In genomic region chr9:127500862-127501261, GRCh38 we compare ENCODE assay signal across 15 cellular contexts. TPM values are rescaled to one million over a fixed set of nuclear protein-coding genes. Genes with fewer than 3 reads are reported as not detected.
DNase-seq lines count a peak whose midpoint lies in the region; ATAC-seq and TF ChIP-seq lines count a peak whose summit lies in the region.
"Had no signal": no experiment of that assay in that cellular context is flagged by ENCODE, and none has a peak within 500 bp of the region (broad histone marks: within the 10 kb centered on the region; RNA-seq: fewer than 3 reads in every experiment).

No MANE protein-coding gene starts in this region.

- peaks cover 32% of the 10 kb centered on the region for H3K4me1 Mint-ChIP-seq in HFFc6 (ENCODE audit: low read depth)

- H3K4me3 ChIP-seq in mesenchymal stem cell (ENCODE audit: insufficient read depth in 1 of 2, low read depth in 1 of 2, low read length in 2 of 2): no peak overlapping the region
- H3K4me3 ChIP-seq: A549 had no signal

- H3K36me3 Mint-ChIP-seq in HFFc6 (ENCODE audit: low read depth): peaks cover 20% of the 10 kb centered on the region; the same call in 1 of the 2 replicates

- H2AFZ ChIP-seq in mesenchymal stem cell (ENCODE audit: low read depth, low read length): no peak overlapping the region

- H3K27me3 ChIP-seq in mesenchymal stem cell (ENCODE audit: control insufficient read depth in 1 of 2, insufficient read depth in 1 of 2, low read length in 2 of 2): no peaks in the 10 kb centered on the region
- H3K27me3 ChIP-seq: BE2C had no signal

- no peak overlapping the region for H3K4ac ChIP-seq in mesenchymal stem cell (ENCODE audit: low read depth in 1 of 2, low read length in 2 of 2)

- no peaks in the 10 kb centered on the region for H3K9me3 ChIP-seq in mesenchymal stem cell (ENCODE audit: control insufficient read depth, low read length)
- H3K9me3 ChIP-seq: A549, BE2C had no signal

- H4K91ac ChIP-seq in mesenchymal stem cell (ENCODE audit: low read length): no peak overlapping the region

- peaks cover 12% of the 10 kb centered on the region for H3K79me1 ChIP-seq in mesenchymal stem cell (replicated peaks; ENCODE audit: low read length, poor library complexity, severe bottlenecking)

- H2BK15ac ChIP-seq in mesenchymal stem cell (ENCODE audit: low read depth, poor library complexity, severe bottlenecking): no peak overlapping the region

- H3K9me3 Mint-ChIP-seq in HFFc6: no peaks in the 10 kb centered on the region; the same call in 1 of the 2 replicates
- H3K9me3 Mint-ChIP-seq: CD4-positive, alpha-beta memory T cell had no signal

- intact Hi-C loops in posterior vena cava (cut with DNase I): loop anchor here (5.0 to 10.0 kb wide), 3 partner anchors 86 to 426 kb away; no protein-coding TSS in a partner anchor

- peaks cover 50% of the 10 kb centered on the region for H3K4me1 ChIP-seq in mesenchymal stem cell (ENCODE audit: control insufficient read depth, insufficient read depth, low read depth, low read length)
- H3K4me1 ChIP-seq: BE2C had no signal

- peak overlapping the region; percentile 29 for H2AK5ac ChIP-seq in mesenchymal stem cell (ENCODE audit: low read length, severe bottlenecking)

- H3K4me3 Mint-ChIP-seq in HFFc6: peak overlapping the region; percentile 20; the same call in 1 of the 2 replicates
- H3K4me3 Mint-ChIP-seq: CD4-positive, alpha-beta memory T cell had no signal

- H3K14ac ChIP-seq in mesenchymal stem cell (ENCODE audit: low read length in 2 of 2): no peak overlapping the region

- peak overlapping the region in 1 of 2 experiments; percentile 16 for H3K18ac ChIP-seq in mesenchymal stem cell (ENCODE audit: low read depth in 1 of 2, low read length in 2 of 2)

- H3K27ac ChIP-seq in RWPE1 (peak overlapping the region; percentile 93), mesenchymal stem cell (ENCODE audit: low read length, poor library complexity, severe bottlenecking) (peak overlapping the region; percentile 16)
- H3K27ac ChIP-seq: A549, C4-2B had no signal

- CTCF ChIA-PET in RWPE1 (lab: Yijun Ruan, JAX): interaction anchor here (0.6 kb wide), 1 partner anchor 21 kb away, joined by 4 read pairs; no protein-coding TSS in a partner anchor

- no peak for DNase-seq in HFFc6
- DNase-seq in RWPE1 (ENCODE audit: low spot score): no peak
- DNase-seq in mesenchymal stem cell: no peak
- DNase-seq in posterior vena cava (ENCODE audit: low spot score): peak; percentile 53
- no peak for DNase-seq in SKM-1 (lab: John Stamatoyannopoulos, UW; ENCODE audit: unreplicated experiment)
- no peak for DNase-seq in NCI-H2107 (lab: John Stamatoyannopoulos, UW)
- DNase-seq: CD4-positive, alpha-beta memory T cell; COR-L47; DMS153; EL had no signal

- no peak for TF ChIP-seq CTCF in HFFc6 (IDR thresholded peaks at IDR 0.05)
- no peak for TF ChIP-seq CTCF in RWPE1 (conservative IDR thresholded peaks at IDR 0.05; ENCODE audit: low read depth)

- no peak overlapping the region for H2BK120ac ChIP-seq in mesenchymal stem cell (ENCODE audit: low read depth, low read length)

- H3K9ac ChIP-seq in mesenchymal stem cell (ENCODE audit: low read length): no peak overlapping the region

- peak overlapping the region; percentile 57; the same call in 1 of the 2 replicates for H3K27ac Mint-ChIP-seq in HFFc6

- ATAC-seq in GM21447 (IDR thresholded peaks at IDR 0.05; ENCODE audit: unreplicated experiment) (no peak), HG03457 (IDR thresholded peaks at IDR 0.05; ENCODE audit: unreplicated experiment) (no peak)
- ATAC-seq: A549 had no signal

- peak overlapping the region; percentile 77 for H4K8ac ChIP-seq in mesenchymal stem cell (ENCODE audit: low read length)

- H3K23ac ChIP-seq in mesenchymal stem cell (ENCODE audit: low read length in 2 of 2): no peak overlapping the region

- no peak overlapping the region for H2BK5ac ChIP-seq in mesenchymal stem cell (ENCODE audit: low read depth, low read length, poor library complexity, severe bottlenecking)

- no peak overlapping the region for H2BK12ac ChIP-seq in mesenchymal stem cell (ENCODE audit: low read length in 2 of 2)

- peaks cover 72 to 79% of the 10 kb centered on the region in 2 experiments for H3K36me3 ChIP-seq in mesenchymal stem cell (ENCODE audit: control insufficient read depth in 1 of 2, insufficient read depth in 2 of 2, low read depth in 1 of 2, low read length in 2 of 2)

- POLR2A ChIA-PET in RWPE1 (lab: Yijun Ruan, JAX; ENCODE audit: low non-redundant PET): interaction anchor here (0.6 kb wide), 1 partner anchor 72 kb away, joined by 4 read pairs; no protein-coding TSS in a partner anchor

- H3K27me3 Mint-ChIP-seq in HFFc6 (ENCODE audit: insufficient read depth): peaks cover 31% of the 10 kb centered on the region
- H3K27me3 Mint-ChIP-seq: CD4-positive, alpha-beta memory T cell had no signal

- 92% methylated on average over 9 of the region's 9 CpGs for WGBS in mesenchymal stem cell

- H3K4me2 ChIP-seq in mesenchymal stem cell (ENCODE audit: low read length, poor library complexity, severe bottlenecking): no peak overlapping the region
- H3K4me2 ChIP-seq: A549 had no signal

RNA-seq across cellular contexts. Expression of gene LRSAM1, which starts 49.6 kb away (rescaled TPM):
- 10 to 100 TPM; 12.1 to 15.9 (median 13.4) TPM for total RNA-seq in HFFc6 (2021; fragmentation: NEBNext Ultra II Directional; extraction: Animal tissue kit (Norgen Biotek cat#: 25700))
- 7.9 TPM for polyA plus RNA-seq in mesenchymal stem cell (2013, experiment 1 of 2)
- polyA plus RNA-seq in mesenchymal stem cell (2013, experiment 2 of 2): 7.2 TPM
- 10 to 100 TPM; 15.6 to 16.9 TPM for total RNA-seq in posterior vena cava

RNA-seq across cellular contexts. Expression of gene RPL12, which starts 49.7 kb away (rescaled TPM):
- 1,000 to 10,000 TPM in 4 of 6 experiments, 100 to 1,000 TPM in 2; 953 to 1,196 (median 1,072) TPM for total RNA-seq in HFFc6 (2021; fragmentation: NEBNext Ultra II Directional; extraction: Animal tissue kit (Norgen Biotek cat#: 25700))
- 2,850 TPM for polyA plus RNA-seq in mesenchymal stem cell (2013, experiment 1 of 2)
- polyA plus RNA-seq in mesenchymal stem cell (2013, experiment 2 of 2): 2,702 TPM
- 1,000 to 10,000 TPM in 1 of 2 donors, 100 to 1,000 TPM in 1; 993 to 1,044 TPM for total RNA-seq in posterior vena cava
